Comparison of ENCODE assay signal across 1 cellular context in genomic region chr4:183241322-183241640, GRCh38.
TF ChIP-seq lines count a peak whose summit lies in the region.

No MANE protein-coding gene starts in this region.

TF ChIP-seq in K562, 482 proteins besides CTCF, POLR2A, EP300 and RAD21 (continued from another document):
- peak; percentile 63; the same call in 1 of the 2 replicates for TF ChIP-seq TOE1 (IDR thresholded peaks at IDR 0.05; ENCODE audit: borderline replicate concordance)
- no peak for TF ChIP-seq TOE1 (CRISPR knock-in tag; IDR thresholded peaks at IDR 0.05; ENCODE audit: borderline replicate concordance, low read depth)
- TF ChIP-seq HEY1 (CRISPR knock-in tag; IDR thresholded peaks at IDR 0.05; ENCODE audit: borderline replicate concordance) = no peak
- no peak for TF ChIP-seq YBX1 (IDR thresholded peaks at IDR 0.05)
- peak; percentile 89 for TF ChIP-seq FOSL1 (tag; conservative IDR thresholded peaks at IDR 0.05)
- TF ChIP-seq KAT8 (IDR thresholded peaks at IDR 0.05; ENCODE audit: low read depth) = no peak
- no peak for TF ChIP-seq RBM25 (IDR thresholded peaks at IDR 0.05; ENCODE audit: low read depth, low read length, severe bottlenecking)
- no peak for TF ChIP-seq NR1H2 (CRISPR knock-in tag; IDR thresholded peaks at IDR 0.05)
- peak; percentile 67 to 82 for TF ChIP-seq MNT (conservative IDR thresholded peaks at IDR 0.05)
- TF ChIP-seq FOXP1 (CRISPR knock-in tag; IDR thresholded peaks at IDR 0.05) = 0 out of 2 replicates have a peak, but pooled peaks have one; percentile 43
- TF ChIP-seq ELK3 (CRISPR knock-in tag; IDR thresholded peaks at IDR 0.05) = no peak
- peak; percentile 92 to 93 for TF ChIP-seq TRIM24 (IDR thresholded peaks at IDR 0.05)
- TF ChIP-seq ZBED1 (IDR thresholded peaks at IDR 0.05) = peak; percentile 59; the same call in 1 of the 2 replicates
- TF ChIP-seq MEIS2 (IDR thresholded peaks at IDR 0.05; ENCODE audit: partially characterized antibody) = peak; percentile 4
- TF ChIP-seq FOXM1 (IDR thresholded peaks at IDR 0.05; ENCODE audit: low read depth) = peak; percentile 72
- no peak for TF ChIP-seq FOXM1 (CRISPR knock-in tag; IDR thresholded peaks at IDR 0.05; ENCODE audit: low read depth)
- TF ChIP-seq ZMIZ1 (IDR thresholded peaks at IDR 0.05; ENCODE audit: low read depth in 2 of 2, low read length in 2 of 2) = peak in 1 of 2 experiments; percentile 48; a peak in 1 of 4 replicates
- peak; percentile 51; the same call in 1 of the 2 replicates for TF ChIP-seq ETV5 (CRISPR knock-in tag; IDR thresholded peaks at IDR 0.05; ENCODE audit: low read depth)
- peak; percentile 32; the same call in 1 of the 2 replicates for TF ChIP-seq MXI1 (IDR thresholded peaks at IDR 0.05; ENCODE audit: low read depth, low read length)
